17 cellular contexts compared by ENCODE assay signal in the genomic region with DNA sequence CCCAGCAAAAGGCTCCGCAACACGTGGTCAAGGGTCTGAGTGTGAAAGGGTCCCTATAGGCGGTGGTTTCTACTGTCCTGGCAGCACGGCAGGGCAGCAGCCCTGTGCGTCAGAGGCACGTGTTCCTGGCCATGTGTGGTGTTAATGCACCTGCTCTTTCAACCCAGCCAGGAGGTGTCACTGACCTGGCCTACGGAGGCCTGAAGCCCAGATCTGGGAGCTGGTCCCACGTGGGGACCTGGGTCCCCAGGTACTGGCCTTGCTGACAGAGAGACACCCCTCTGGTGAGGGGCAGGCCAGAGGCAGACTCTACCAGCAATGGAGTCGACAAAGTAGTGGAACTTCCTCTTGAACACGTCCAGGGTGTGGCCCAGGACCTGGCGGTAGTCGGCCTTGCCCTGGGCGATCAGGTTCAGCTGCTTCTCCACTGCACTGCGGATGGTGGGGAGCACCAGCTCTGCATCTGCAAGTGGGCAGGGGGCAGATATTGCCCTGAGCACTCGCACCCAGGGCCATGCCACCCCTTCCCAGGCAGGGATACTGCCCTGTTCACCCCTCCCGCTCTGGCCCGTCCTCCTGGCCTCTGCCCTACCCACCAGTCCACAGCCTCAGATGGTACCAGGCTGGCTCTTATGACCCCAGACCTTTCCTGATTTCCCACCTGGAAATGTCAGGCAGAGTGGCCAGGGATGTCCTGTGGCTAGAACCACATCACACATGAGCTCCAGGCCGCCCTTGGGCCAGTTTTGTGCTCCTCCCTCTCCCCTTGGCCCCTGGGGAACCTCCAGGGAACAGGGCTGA. TPM values are rescaled to one million over a fixed set of nuclear protein-coding genes. Genes with fewer than 3 reads are reported as not detected.
A peak's percentile ranks its signal among the peaks of the same experiment; 100 is the strongest.
DNase-seq lines count a peak whose midpoint lies in the region; ATAC-seq, FAIRE-seq and TF ChIP-seq lines count a peak whose summit lies in the region.
"Had no signal": no experiment of that assay in that cellular context is flagged by ENCODE, and none has a peak within 500 bp of the region (broad histone marks: within the 10 kb centered on the region; RNA-seq: fewer than 3 reads in every experiment).

No MANE protein-coding gene starts in this region.

- H3K9ac ChIP-seq in K562 (ENCODE audit: insufficient read depth in 1 of 2, low read depth in 2 of 2, low read length in 2 of 2) (peak overlapping the region in 1 of 2 experiments; percentile 16; a peak in 2 of 4 replicates), skeletal muscle tissue (ENCODE audit: low read depth in 1 of 3, low read length in 3 of 3) (peak overlapping the region in 2 of 3 donors; percentile 23 to 25)

- peak; percentile 30 for TF ChIP-seq POLR2A in K562 (conservative IDR thresholded peaks at IDR 0.05)
- TF ChIP-seq POLR2A in adrenal gland (IDR thresholded peaks at IDR 0.05) = no peak

- H3K9me3 Mint-ChIP-seq in activated naive CD4-positive, alpha-beta T cell treated with anti-CD3 and anti-CD28 coated beads, Interleukin-2, amount 50 U/mL, for 72 hours = no peaks in the 10 kb centered on the region

- no peak overlapping the region for H2AFZ ChIP-seq in K562 (ENCODE audit: low read depth, low read length)

- POLR2A ChIA-PET in K562 (lab: Yijun Ruan, JAX) = interaction anchor here (0.6 to 15.7 kb wide), 12 partner anchors 11 to 999 kb away, joined by 3 to 382 read pairs (median 4); a partner anchor contains a TSS

- peak in 1 of 2 donors; percentile 19 for ATAC-seq in activated naive CD4-positive, alpha-beta T cell treated with anti-CD3 and anti-CD28 coated beads, Interleukin-2, amount 50 U/mL, for 72 hours
- ATAC-seq in K562 (peak; percentile 7), left colon (peak; percentile 63)

- H3K4me2 ChIP-seq in K562 (ENCODE audit: insufficient read depth, low read length) = no peak overlapping the region

- H3K36me3 ChIP-seq in K562 (ENCODE audit: control insufficient read depth, insufficient read depth, low read length) (peaks cover 63% of the 10 kb centered on the region), skeletal muscle tissue (ENCODE audit: control insufficient read depth in 3 of 3, insufficient read depth in 3 of 3, low read length in 3 of 3) (peaks cover 42 to 49% (median 47%) of the 10 kb centered on the region in 3 donors), adrenal gland (replicated peaks in 1 of 2) (peaks cover 0 to 31% of the 10 kb centered on the region in 2 donors)

- in situ Hi-C loops in K562 (cut with MboI) (no loop called here), GM13976 (cut with MboI; ENCODE audit: low sequenced_read_pairs, unreplicated experiment) (no loop called here)

- no peak for TF ChIP-seq EP300 in K562 (IDR thresholded peaks at IDR 0.05; ENCODE audit: low read length)

- no peak overlapping the region for H3K27ac ChIP-seq in K562 (ENCODE audit: extremely low read depth, low read depth, low read length)
- no peak overlapping the region for H3K27ac ChIP-seq in skeletal muscle tissue (ENCODE audit: low read depth, low read length)
- H3K27ac ChIP-seq in adrenal gland = peak overlapping the region in 2 of 5 donors; percentile 85
- H3K27ac ChIP-seq: 22Rv1, Peyer's patch had no signal

- DNase-seq in activated naive CD4-positive, alpha-beta T cell treated with anti-CD3 and anti-CD28 coated beads, Interleukin-2, amount 50 U/mL, for 72 hours (ENCODE audit: low spot score in 2 of 2) = no peak
- DNase-seq in activated naive CD4-positive, alpha-beta T cell treated with Interleukin-2 at 50 U/mL for 16 hours = no peak
- DNase-seq in K562 (ENCODE audit: extremely low read depth in 1 of 4, low spot score in 3 of 4) = no peak
- DNase-seq in left colon = peak in 1 of 2 donors; percentile 38
- DNase-seq in DMS79 (lab: John Stamatoyannopoulos, UW) = no peak
- DNase-seq in GM13976 (ENCODE audit: low spot score) = no peak
- DNase-seq in adrenal gland = no peak
- DNase-seq: Kasumi-1, NCI-H1417, NCI-H1694 treated with DMSO at 0.1 percent for 48 hours, NCI-H2081 treated with DMSO at 0.1 percent for 48 hours, NCI-H2171 treated with DMSO at 0.1 percent for 48 hours, NCI-H526, Peyer's patch had no signal

- no peaks in the 10 kb centered on the region for H3K36me3 Mint-ChIP-seq in activated naive CD4-positive, alpha-beta T cell treated with anti-CD3 and anti-CD28 coated beads, Interleukin-2, amount 50 U/mL, for 72 hours

- WGBS in K562 (ENCODE audit: insufficient coverage, low coverage, missing lambda C conversion rate) = 75% methylated on average over 18 of the region's 18 CpGs
- WGBS in adrenal gland, 4 donors = 81 to 96% (median 89%) methylated on average over 4 to 18 of the region's 18 CpGs

- peaks cover 9% of the 10 kb centered on the region for H3K9me1 ChIP-seq in K562 (ENCODE audit: control insufficient read depth, insufficient read depth, low read length)

- TF ChIP-seq CTCF in K562 (IDR thresholded peaks at IDR 0.05 in 2 of 3, conservative IDR thresholded peaks at IDR 0.05 in 1 of 3; ENCODE audit: insufficient read depth in 2 of 3, low read depth in 1 of 3, low read length in 3 of 3) (peak in 1 of 3 experiments; percentile 5; a peak in 1 of 6 replicates), GM13976 (IDR thresholded peaks at IDR 0.05; ENCODE audit: borderline replicate concordance, control extremely low read depth, extremely low read depth, insufficient read depth, missing control alignments) (no peak), adrenal gland (IDR thresholded peaks at IDR 0.05) (no peak)

- H3K4me3 ChIP-seq in K562 (no peak overlapping the region), skeletal muscle tissue (ENCODE audit: low read length in 3 of 3) (no peak overlapping the region), adrenal gland (no peak overlapping the region)
- H3K4me3 ChIP-seq: HAP-1, Peyer's patch had no signal

- H3K4me1 ChIP-seq in K562 (replicated peaks in 1 of 2; ENCODE audit: control insufficient read depth in 2 of 2, insufficient read depth in 2 of 2, low read length in 2 of 2) = peaks cover 0 to 45% of the 10 kb centered on the region in 2 experiments; a peak in 2 of 5 replicates
- peaks cover 5 to 36% (median 29%) of the 10 kb centered on the region in 3 donors for H3K4me1 ChIP-seq in skeletal muscle tissue (ENCODE audit: control insufficient read depth in 3 of 3, insufficient read depth in 3 of 3, low read length in 3 of 3)
- peaks cover 19 to 21% of the 10 kb centered on the region in 2 donors for H3K4me1 ChIP-seq in adrenal gland (replicated peaks in 1 of 2)
- H3K4me1 ChIP-seq: HAP-1, Peyer's patch had no signal

- intact Hi-C loops in K562 (cut with micrococcal nuclease) = no loop called here
- intact Hi-C loops in left colon (cut with DNase I, micrococcal nuclease) = no loop called here
- intact Hi-C loops in adrenal gland (cut with DNase I) = no loop called here

- H3K9me3 ChIP-seq in K562 (replicated peaks; ENCODE audit: control insufficient read depth, insufficient read depth, low read depth, low read length) = no peaks in the 10 kb centered on the region
- H3K9me3 ChIP-seq in skeletal muscle tissue (ENCODE audit: control insufficient read depth in 3 of 3, low read length in 3 of 3) = no peaks in the 10 kb centered on the region
- H3K9me3 ChIP-seq in adrenal gland (replicated peaks in 1 of 3) = no peaks in the 10 kb centered on the region
- H3K9me3 ChIP-seq: HAP-1, Peyer's patch had no signal

- H4K20me1 ChIP-seq in K562 (replicated peaks; ENCODE audit: control insufficient read depth, insufficient read depth, low read length) = peaks cover 44% of the 10 kb centered on the region

- no peak for FAIRE-seq in K562 (lab: Jason Lieb, UNC)

- no TSS peak for BruUV-seq in K562 (replicated peaks; lab: Mats Ljungman, UMichigan)

- no peak for TF ChIP-seq RAD21 in K562 (CRISPR knock-in tag; conservative IDR thresholded peaks at IDR 0.05 in 1 of 2, IDR thresholded peaks at IDR 0.05 in 1 of 2)

- no peaks in the 10 kb centered on the region for H3K79me2 ChIP-seq in K562 (ENCODE audit: control insufficient read depth, insufficient read depth, low read length)

- CTCF ChIA-PET in K562 (lab: Yijun Ruan, JAX; ENCODE audit: low intra/inter-chr PET ratio) = no interaction called here

- H3K27me3 ChIP-seq in K562 (ENCODE audit: control insufficient read depth in 2 of 2, insufficient read depth in 2 of 2, low read length in 2 of 2) (no peaks in the 10 kb centered on the region), skeletal muscle tissue (ENCODE audit: control insufficient read depth in 3 of 3, insufficient read depth in 3 of 3, low read length in 3 of 3) (no peaks in the 10 kb centered on the region), adrenal gland (no peaks in the 10 kb centered on the region)
- H3K27me3 ChIP-seq: Peyer's patch had no signal

- peak overlapping the region; percentile 52 to 82 for H3K27ac Mint-ChIP-seq in activated naive CD4-positive, alpha-beta T cell treated with anti-CD3 and anti-CD28 coated beads, Interleukin-2, amount 50 U/mL, for 72 hours

RNA-seq across cellular contexts. Expression of a gene that starts 6.8 kb away (rescaled TPM):
- total RNA-seq in activated naive CD4-positive, alpha-beta T cell treated with anti-CD3 and anti-CD28 coated beads, Interleukin-2, amount 50 U/mL, for 72 hours = 10 to 100 TPM; 16.8 to 17.5 TPM
- total RNA-seq in K562 (2011; cell fraction: chromatin; rRNA removed; ENCODE audit: low replicate concordance) = 103 and 226 TPM in 2 replicates
- total RNA-seq in K562 (2011; cell fraction: nucleolus; rRNA removed) = 122 and 135 TPM in 2 replicates
- total RNA-seq in K562 (2011; cell fraction: nucleoplasm; rRNA removed) = 120 and 153 TPM in 2 replicates
- total RNA-seq in K562 (2014; rRNA removed) = 132 and 153 TPM in 2 replicates
- total RNA-seq in K562 (2014; rRNA removed; fragmentation: Illumina TruSeq; extraction: Trizol) = 33.1 and 36.9 TPM in 2 replicates
- 74.6 and 75.0 TPM in 2 replicates for total RNA-seq in K562 (2015; rRNA removed; fragmentation: Illumina TruSeq; extraction: Trizol)
- 157 and 159 TPM in 2 replicates for total RNA-seq in K562 (2021)
- 64.0 and 73.1 TPM in 2 replicates for polyA plus RNA-seq in K562 (2011; rRNA removed)
- polyA plus RNA-seq in K562 (2011; cell fraction: cytosol; rRNA removed) = 74.8 and 124 TPM in 2 replicates
- 187 and 284 TPM in 2 replicates for polyA plus RNA-seq in K562 (2011; cell fraction: nucleus; rRNA removed)
- polyA plus RNA-seq in K562 (2012) = 81.6 and 118 TPM in 2 replicates
- polyA plus RNA-seq in K562 (2014; fragmentation: Illumina TruSeq; extraction: Trizol) = 53.8 and 92.1 TPM in 2 replicates
- polyA plus RNA-seq in K562 (2014; fragmentation: Nextera tagmentation; extraction: Ambion mirVana) = 1 to 10 TPM; 2.1 to 4.5 TPM
- polyA plus RNA-seq in K562 (2014; rRNA removed) = 110 and 121 TPM in 2 replicates
- polyA minus RNA-seq in K562 (2011; rRNA and poly(A)+ RNA removed) = 29.5 and 43.3 TPM in 2 replicates
- polyA minus RNA-seq in K562 (2011; cell fraction: cytosol; rRNA and poly(A)+ RNA removed) = 53.3 and 68.1 TPM in 2 replicates
- polyA minus RNA-seq in K562 (2011; cell fraction: nucleus; rRNA and poly(A)+ RNA removed) = 34.9 and 45.5 TPM in 2 replicates
- total RNA-seq in left colon = 10 to 100 TPM; 12.1 to 13.0 TPM
- 38.6 TPM for total RNA-seq in skeletal muscle tissue
- total RNA-seq in adrenal gland = 10 to 100 TPM; 38.8 to 60.6 (median 45.5) TPM
- 10 to 100 TPM in 2 of 3 donors, 1 to 10 TPM in 1; 9.9 to 29.2 (median 20.1) TPM for polyA plus RNA-seq in adrenal gland

RNA-seq across cellular contexts. Expression of a gene that starts 23.1 kb away (rescaled TPM):
- 10 to 100 TPM; 41.4 to 42.7 TPM for total RNA-seq in activated naive CD4-positive, alpha-beta T cell treated with anti-CD3 and anti-CD28 coated beads, Interleukin-2, amount 50 U/mL, for 72 hours
- 654 and 1,271 TPM in 2 replicates for total RNA-seq in K562 (2011; cell fraction: chromatin; rRNA removed; ENCODE audit: low replicate concordance)
- 667 and 676 TPM in 2 replicates for total RNA-seq in K562 (2011; cell fraction: nucleolus; rRNA removed)
- total RNA-seq in K562 (2011; cell fraction: nucleoplasm; rRNA removed) = 562 and 595 TPM in 2 replicates
- 168 and 209 TPM in 2 replicates for total RNA-seq in K562 (2014; rRNA removed)
- 70.7 and 93.0 TPM in 2 replicates for total RNA-seq in K562 (2014; rRNA removed; fragmentation: Illumina TruSeq; extraction: Trizol)
- 132 and 135 TPM in 2 replicates for total RNA-seq in K562 (2015; rRNA removed; fragmentation: Illumina TruSeq; extraction: Trizol)
- total RNA-seq in K562 (2021) = 182 and 188 TPM in 2 replicates
- polyA plus RNA-seq in K562 (2011; rRNA removed) = 77.5 and 115 TPM in 2 replicates
- polyA plus RNA-seq in K562 (2011; cell fraction: cytosol; rRNA removed) = 70.1 and 77.8 TPM in 2 replicates
- polyA plus RNA-seq in K562 (2011; cell fraction: nucleus; rRNA removed) = 984 and 1,286 TPM in 2 replicates
- 96.9 and 122 TPM in 2 replicates for polyA plus RNA-seq in K562 (2012)
- polyA plus RNA-seq in K562 (2014; fragmentation: Illumina TruSeq; extraction: Trizol) = 112 and 123 TPM in 2 replicates
- 10 to 100 TPM in 1 of 2 experiments, 1 to 10 TPM in 1; 3.0 to 11.5 TPM for polyA plus RNA-seq in K562 (2014; fragmentation: Nextera tagmentation; extraction: Ambion mirVana)
- 153 and 161 TPM in 2 replicates for polyA plus RNA-seq in K562 (2014; rRNA removed)
- polyA minus RNA-seq in K562 (2011; rRNA and poly(A)+ RNA removed) = 98.9 and 108 TPM in 2 replicates
- polyA minus RNA-seq in K562 (2011; cell fraction: cytosol; rRNA and poly(A)+ RNA removed) = 76.3 and 79.3 TPM in 2 replicates
- 248 and 295 TPM in 2 replicates for polyA minus RNA-seq in K562 (2011; cell fraction: nucleus; rRNA and poly(A)+ RNA removed)
- 10 to 100 TPM; 25.3 to 33.2 TPM for total RNA-seq in left colon
- total RNA-seq in skeletal muscle tissue = 14.1 TPM
- 10 to 100 TPM; 15.3 to 31.0 (median 24.5) TPM for total RNA-seq in adrenal gland
- polyA plus RNA-seq in adrenal gland = 10 to 100 TPM in 2 of 3 donors, 1 to 10 TPM in 1; 8.5 to 31.8 (median 18.6) TPM
